ENCODE assay signal across 13 cellular contexts in genomic region chr7:158581440-158582088, GRCh38. TPM values are rescaled to one million over a fixed set of nuclear protein-coding genes. Genes with fewer than 3 reads are reported as not detected.
DNase-seq lines count a peak whose midpoint lies in the region; ATAC-seq lines count a peak whose summit lies in the region.
"Had no signal": no experiment of that assay in that cellular context is flagged by ENCODE, and none has a peak within 500 bp of the region (broad histone marks: within the 10 kb centered on the region; RNA-seq: fewer than 3 reads in every experiment).

No MANE protein-coding gene starts in this region.

- H3K4me2 ChIP-seq in trophoblast cell (ENCODE audit: low read length) = no peak overlapping the region

- no peak overlapping the region for H3K18ac ChIP-seq in trophoblast cell (ENCODE audit: low read length)

- no peak overlapping the region for H4K12ac ChIP-seq in trophoblast cell (ENCODE audit: low read depth, low read length)

- no peaks in the 10 kb centered on the region for H3K4me1 ChIP-seq in trophoblast cell (ENCODE audit: control insufficient read depth in 1 of 2, insufficient read depth in 2 of 2, low read length in 2 of 2)

- no peak overlapping the region for H3K27ac ChIP-seq in trophoblast cell (ENCODE audit: low read depth, low read length)
- H3K27ac ChIP-seq: skin epidermis, suprapubic skin had no signal

- peaks cover 8% of the 10 kb centered on the region for H3K9me3 ChIP-seq in trophoblast cell (ENCODE audit: insufficient read depth, low read depth, low read length)

- H3K4me3 ChIP-seq in trophoblast cell (ENCODE audit: low read depth, low read length) = no peak overlapping the region
- H3K4me3 ChIP-seq: skin epidermis, suprapubic skin had no signal

- no peak overlapping the region for H2BK5ac ChIP-seq in trophoblast cell (ENCODE audit: low read depth, low read length, poor library complexity)

- no peaks in the 10 kb centered on the region for H3K79me2 ChIP-seq in trophoblast cell (ENCODE audit: control insufficient read depth, insufficient read depth, low read length, poor library complexity)

- WGBS in trophoblast cell (ENCODE audit: extremely low coverage, insufficient coverage, insufficient read length) = no CpG with 5 or more reads among the region's 7 CpGs

- no peak overlapping the region for H3K4ac ChIP-seq in trophoblast cell (ENCODE audit: low read depth, low read length)

- no peak overlapping the region for H2AK5ac ChIP-seq in trophoblast cell (ENCODE audit: low read length)

- no peak overlapping the region for H2BK120ac ChIP-seq in trophoblast cell (ENCODE audit: insufficient read depth, low read length, poor library complexity)

- H3K79me1 ChIP-seq in trophoblast cell (ENCODE audit: low read length) = no peaks in the 10 kb centered on the region

- no peak overlapping the region for H3K23ac ChIP-seq in trophoblast cell (ENCODE audit: low read length)

- ATAC-seq in HG02571 (IDR thresholded peaks at IDR 0.05; ENCODE audit: unreplicated experiment) (no peak), HG02852 (IDR thresholded peaks at IDR 0.05; ENCODE audit: unreplicated experiment) (no peak)

- H3K14ac ChIP-seq in trophoblast cell (ENCODE audit: low read length) = no peak overlapping the region

- no peak overlapping the region for H2BK12ac ChIP-seq in trophoblast cell (ENCODE audit: low read length)

- peaks cover 14% of the 10 kb centered on the region for H3K27me3 ChIP-seq in trophoblast cell (ENCODE audit: insufficient read depth, low read length)

- DNase-seq in KBM-7 (peak; percentile 11), NCI-H2081 (lab: John Stamatoyannopoulos, UW) (peak; percentile 64 to 90), SHP77 (lab: John Stamatoyannopoulos, UW) (peak; percentile 85 to 87), trophoblast cell (peak; percentile 50 to 76)
- no peak for DNase-seq in effector CD8-positive, alpha-beta T cell (lab: John Stamatoyannopoulos, UW)
- DNase-seq: activated CD8-positive, alpha-beta memory T cell treated with anti-CD3 and anti-CD28 coated beads for 24 hours; activated naive CD4-positive, alpha-beta T cell treated with anti-CD3 and anti-CD28 coated beads for 36 hours; CD4-positive, alpha-beta memory T cell; NCI-H446 had no signal

- in situ Hi-C loops in KBM-7 (cut with MboI; ENCODE audit: low pct_unique_long_range_greater_than_20kb, low sequenced_read_pairs) = no loop called here

- H2AFZ ChIP-seq in trophoblast cell (ENCODE audit: insufficient read depth, low read length, poor library complexity) = no peak overlapping the region

- H4K8ac ChIP-seq in trophoblast cell (ENCODE audit: low read depth, low read length) = no peak overlapping the region

- H3K9ac ChIP-seq in trophoblast cell (ENCODE audit: low read length) = no peak overlapping the region

- no peaks in the 10 kb centered on the region for H3K36me3 ChIP-seq in trophoblast cell (ENCODE audit: control insufficient read depth in 1 of 2, insufficient read depth in 2 of 2, low read length in 2 of 2)
- H3K36me3 ChIP-seq: suprapubic skin had no signal

- no peak overlapping the region for H4K91ac ChIP-seq in trophoblast cell (ENCODE audit: low read depth, low read length)

RNA-seq across cellular contexts. Expression of gene PTPRN2, which starts 6.1 kb away (rescaled TPM):
- not detected in 2 replicates for polyA plus RNA-seq in trophoblast cell (2013)
